Comparison of ENCODE assay signal across 8 cellular contexts in genomic region chr6:149963462-149964242, GRCh38. TPM values are rescaled to one million over a fixed set of nuclear protein-coding genes. Genes with fewer than 3 reads are reported as not detected.
DNase-seq lines count a peak whose midpoint lies in the region; ATAC-seq and TF ChIP-seq lines count a peak whose summit lies in the region.

A gene with protein sequence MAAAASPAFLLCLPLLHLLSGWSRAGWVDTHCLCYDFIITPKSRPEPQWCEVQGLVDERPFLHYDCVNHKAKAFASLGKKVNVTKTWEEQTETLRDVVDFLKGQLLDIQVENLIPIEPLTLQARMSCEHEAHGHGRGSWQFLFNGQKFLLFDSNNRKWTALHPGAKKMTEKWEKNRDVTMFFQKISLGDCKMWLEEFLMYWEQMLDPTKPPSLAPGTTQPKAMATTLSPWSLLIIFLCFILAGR (plus strand): TSS chr6:149963943. CDS start chr6:149964050, 107 bp downstream.

- H3K36me3 ChIP-seq in BE2C (no peaks in the 10 kb centered on the region), left ventricle myocardium inferior (no peaks in the 10 kb centered on the region), prostate gland (no peaks in the 10 kb centered on the region), urinary bladder (ENCODE audit: insufficient read depth) (no peaks in the 10 kb centered on the region)

- H3K27ac ChIP-seq in left ventricle myocardium inferior (replicated peaks) (peak within 1 kb of the TSS; percentile 16), prostate gland (no peak within 1 kb of the TSS), urinary bladder (ENCODE audit: low read depth) (no peak within 1 kb of the TSS)

- no peaks in the 10 kb centered on the region for H3K4me1 ChIP-seq in BE2C
- H3K4me1 ChIP-seq in left ventricle myocardium inferior = peaks cover 28% of the 10 kb centered on the region
- peaks cover 9% of the 10 kb centered on the region for H3K4me1 ChIP-seq in prostate gland (replicated peaks)
- H3K4me1 ChIP-seq in urinary bladder (ENCODE audit: insufficient read depth) = no peaks in the 10 kb centered on the region

- no peak for TF ChIP-seq POLR2A in prostate gland (IDR thresholded peaks at IDR 0.05)

- WGBS in prostate gland = 2% methylated on average over 57 of the region's 57 CpGs
- WGBS in urinary bladder = 1% methylated on average over 57 of the region's 57 CpGs

- H3K27me3 ChIP-seq in BE2C = peaks cover 43% of the 10 kb centered on the region
- H3K27me3 ChIP-seq in left ventricle myocardium inferior (ENCODE audit: low read depth) = peaks cover 98% of the 10 kb centered on the region
- peaks cover 8% of the 10 kb centered on the region for H3K27me3 ChIP-seq in prostate gland (replicated peaks; ENCODE audit: insufficient read depth)

- H3K4me3 ChIP-seq in BE2C (ENCODE audit: low read depth, low read length) = peak within 1 kb of the TSS; percentile 65
- peak within 1 kb of the TSS; percentile 69 for H3K4me3 ChIP-seq in left ventricle myocardium inferior
- peak within 1 kb of the TSS; percentile 8 to 29 for H3K4me3 ChIP-seq in prostate gland
- peak within 1 kb of the TSS; percentile 44 for H3K4me3 ChIP-seq in urinary bladder (ENCODE audit: low read depth, low read length)

- peak; percentile 49 for ATAC-seq in GM21423 (IDR thresholded peaks at IDR 0.05; ENCODE audit: unreplicated experiment)

- intact Hi-C loops in left ventricle myocardium inferior (cut with micrococcal nuclease) (no loop called here), prostate gland (cut with DNase I) (no loop called here)

- peak; percentile 61 for DNase-seq in BE2C
- DNase-seq in NAMALWA (ENCODE audit: low spot score) = peak; percentile 66
- peak; percentile 83 for DNase-seq in SW480 (ENCODE audit: low spot score)
- peak; percentile 50 for DNase-seq in activated naive CD8-positive, alpha-beta T cell treated with anti-CD3 and anti-CD28 coated beads, Interleukin-2, amount 50 U/mL, for 16 hours (ENCODE audit: low read depth, low spot score)
- DNase-seq in left ventricle myocardium inferior = peak; percentile 90
- DNase-seq in prostate gland (ENCODE audit: low spot score) = peak; percentile 73

- 0 out of 2 replicates have a peak, but pooled peaks have one; percentile 4 for TF ChIP-seq CTCF in BE2C (IDR thresholded peaks at IDR 0.05; ENCODE audit: low read depth, low read length)
- no peak for TF ChIP-seq CTCF in left ventricle myocardium inferior (IDR thresholded peaks at IDR 0.05; ENCODE audit: borderline replicate concordance)
- TF ChIP-seq CTCF in prostate gland (IDR thresholded peaks at IDR 0.05) = no peak

- H3K9me3 ChIP-seq in BE2C (no peaks in the 10 kb centered on the region), left ventricle myocardium inferior (replicated peaks) (no peaks in the 10 kb centered on the region), prostate gland (no peaks in the 10 kb centered on the region)

RNA-seq across cellular contexts. Expression of the gene that starts here (rescaled TPM):
- 5.4 TPM for polyA plus RNA-seq in BE2C (2012; ENCODE audit: insufficient read depth, insufficient read length, low read depth)
- 0.38 TPM for total RNA-seq in left ventricle myocardium inferior
- total RNA-seq in prostate gland = 1 to 10 TPM in 1 of 2 donors, not detected in 1; 2.8 TPM
- 0.16 TPM for total RNA-seq in urinary bladder
- polyA plus RNA-seq in urinary bladder = 0.03 TPM

Comparison
In these comparisons a context has a peak if more than half of its experiments do, and no peak if none do; other contexts are left out.
1. Peak in DNase-seq, H3K4me3 ChIP-seq and H3K27ac ChIP-seq in left ventricle myocardium inferior; RNA of the gene not detected or under 1 TPM.
2. H3K4me3 ChIP-seq: peak in every context shown above with its lines; median percentile 69 in left ventricle myocardium inferior; 65 in BE2C; 44 in urinary bladder; 18 in prostate gland.